Comparison of ENCODE assay signal across 16 cellular contexts in genomic region chr6:169386431-169387057, GRCh38.
DNase-seq lines count a peak whose midpoint lies in the region; ATAC-seq and TF ChIP-seq lines count a peak whose summit lies in the region.
"Had no signal": no experiment of that assay in that cellular context is flagged by ENCODE, and none has a peak within 500 bp of the region (broad histone marks: within the 10 kb centered on the region; RNA-seq: fewer than 3 reads in every experiment).

No MANE protein-coding gene starts in this region.

- H3K79me1 ChIP-seq in trophoblast cell (ENCODE audit: low read length): no peaks in the 10 kb centered on the region
- H3K79me1 ChIP-seq in mesendoderm (ENCODE audit: low read length): no peaks in the 10 kb centered on the region

- TF ChIP-seq CTCF in BJ (IDR thresholded peaks at IDR 0.05; ENCODE audit: insufficient read depth, low read depth, low read length): peak; percentile 17; the same call in 1 of the 2 replicates
- no peak for TF ChIP-seq CTCF in fibroblast of lung (conservative IDR thresholded peaks at IDR 0.05 in 1 of 2, IDR thresholded peaks at IDR 0.05 in 1 of 2; ENCODE audit: low read depth in 1 of 2, low read length in 2 of 2)

- H4K91ac ChIP-seq in trophoblast cell (ENCODE audit: low read depth, low read length): no peak overlapping the region

- no peak overlapping the region for H2BK120ac ChIP-seq in trophoblast cell (ENCODE audit: insufficient read depth, low read length, poor library complexity)
- H2BK120ac ChIP-seq in mesendoderm (ENCODE audit: low read depth, low read length): no peak overlapping the region

- no peaks in the 10 kb centered on the region for H4K20me1 ChIP-seq in fibroblast of lung (ENCODE audit: control insufficient read depth, extremely low read depth, insufficient read depth, low read length)
- H4K20me1 ChIP-seq: BLaER1 had no signal

- no CpG with 5 or more reads among the region's 20 CpGs for WGBS in trophoblast cell (ENCODE audit: extremely low coverage, insufficient coverage, insufficient read length)
- no CpG with 5 or more reads among the region's 20 CpGs for WGBS in mesendoderm (ENCODE audit: extremely low coverage, insufficient coverage, low lambda C conversion rate)

- no peak overlapping the region for H2BK5ac ChIP-seq in trophoblast cell (ENCODE audit: low read depth, low read length, poor library complexity)
- no peak overlapping the region for H2BK5ac ChIP-seq in mesendoderm (ENCODE audit: low read length)

- H3K79me2 ChIP-seq in fibroblast of lung (ENCODE audit: control insufficient read depth, insufficient read depth, low read length) (no peaks in the 10 kb centered on the region), trophoblast cell (ENCODE audit: control insufficient read depth, insufficient read depth, low read length, poor library complexity) (no peaks in the 10 kb centered on the region), mesendoderm (ENCODE audit: control insufficient read depth, insufficient read depth, low read length) (no peaks in the 10 kb centered on the region)

- H4K8ac ChIP-seq in trophoblast cell (ENCODE audit: low read depth, low read length): no peak overlapping the region
- no peak overlapping the region for H4K8ac ChIP-seq in mesendoderm (ENCODE audit: low read depth, low read length)

- H3K4me3 ChIP-seq in BJ (ENCODE audit: low read depth, low read length): no peak overlapping the region
- peak overlapping the region; percentile 70 for H3K4me3 ChIP-seq in SK-N-MC
- peak overlapping the region in 1 of 4 experiments; percentile 5 for H3K4me3 ChIP-seq in fibroblast of lung (replicated peaks in 1 of 4; ENCODE audit: control extremely low read depth in 1 of 4, insufficient read depth in 1 of 4, low read depth in 3 of 4, low read length in 4 of 4)
- H3K4me3 ChIP-seq in trophoblast cell (ENCODE audit: low read depth, low read length): no peak overlapping the region
- H3K4me3 ChIP-seq in mesendoderm (ENCODE audit: low read length): no peak overlapping the region
- H3K4me3 ChIP-seq: BLaER1, sigmoid colon had no signal

- CTCF ChIA-PET in BJ (lab: Yijun Ruan, JAX): interaction anchor here (0.8 kb wide), 1 partner anchor 453 kb away, joined by 3 read pairs; no protein-coding TSS in a partner anchor

- H3K18ac ChIP-seq in trophoblast cell (ENCODE audit: low read length) (no peak overlapping the region), mesendoderm (ENCODE audit: low read length) (no peak overlapping the region)

- peak; percentile 77 for DNase-seq in BJ (ENCODE audit: low read depth)
- DNase-seq in SK-N-MC (ENCODE audit: low read depth, low spot score): peak; percentile 75
- DNase-seq in fibroblast of lung (ENCODE audit: low read depth in 2 of 2): peak in 1 of 2 donors; percentile 13
- peak; percentile 40 to 61 for DNase-seq in trophoblast cell
- DNase-seq in NCI-H2196 treated with DMSO at 0.1 percent for 48 hours (lab: John Stamatoyannopoulos, UW; ENCODE audit: unreplicated experiment): no peak
- no peak for DNase-seq in activated naive CD4-positive, alpha-beta T cell treated with anti-CD3 and anti-CD28 coated beads, Interleukin-2, amount 50 U/mL, for 16 hours
- DNase-seq in mesendoderm: no peak
- DNase-seq: activated gamma-delta T cell, DMS 273 treated with DMSO at 0.1 percent for 48 hours, Kasumi-1, naive B cell, NCI-H187, sigmoid colon had no signal

- H2BK12ac ChIP-seq in trophoblast cell (ENCODE audit: low read length): no peak overlapping the region

- H3K4me1 ChIP-seq in fibroblast of lung (ENCODE audit: control insufficient read depth, extremely low read depth, insufficient read depth, low read length) (no peaks in the 10 kb centered on the region), trophoblast cell (ENCODE audit: control insufficient read depth in 1 of 2, insufficient read depth in 2 of 2, low read length in 2 of 2) (no peaks in the 10 kb centered on the region), mesendoderm (ENCODE audit: control insufficient read depth, low read depth, low read length) (no peaks in the 10 kb centered on the region)

- no peak overlapping the region for H4K12ac ChIP-seq in trophoblast cell (ENCODE audit: low read depth, low read length)

- H3K27me3 ChIP-seq in BJ (ENCODE audit: control insufficient read depth, insufficient read depth, low read length): no peaks in the 10 kb centered on the region
- H3K27me3 ChIP-seq in fibroblast of lung (ENCODE audit: control insufficient read depth, insufficient read depth, low read length): no peaks in the 10 kb centered on the region
- no peaks in the 10 kb centered on the region for H3K27me3 ChIP-seq in trophoblast cell (ENCODE audit: insufficient read depth, low read length)
- H3K27me3 ChIP-seq in mesendoderm (ENCODE audit: insufficient read depth, low read length, poor library complexity): no peaks in the 10 kb centered on the region
- H3K27me3 ChIP-seq: BLaER1, sigmoid colon had no signal

- H4K5ac ChIP-seq in mesendoderm (ENCODE audit: low read length): no peak overlapping the region

- no peak overlapping the region for H3K23ac ChIP-seq in trophoblast cell (ENCODE audit: low read length)
- no peak overlapping the region for H3K23ac ChIP-seq in mesendoderm (ENCODE audit: low read length)

- H3K14ac ChIP-seq in trophoblast cell (ENCODE audit: low read length): no peak overlapping the region

- no peak overlapping the region for H3K56ac ChIP-seq in mesendoderm (ENCODE audit: low read length)

- H3K27ac ChIP-seq in SK-N-MC (peak overlapping the region; percentile 96), fibroblast of lung (ENCODE audit: insufficient read depth, low read length) (no peak overlapping the region), trophoblast cell (ENCODE audit: low read depth, low read length) (no peak overlapping the region), mesendoderm (ENCODE audit: low read depth, low read length) (no peak overlapping the region)
- H3K27ac ChIP-seq: BLaER1, sigmoid colon had no signal

- no peaks in the 10 kb centered on the region for H3K36me3 ChIP-seq in BJ (ENCODE audit: control insufficient read depth, insufficient read depth, low read length)
- no peaks in the 10 kb centered on the region for H3K36me3 ChIP-seq in SK-N-MC (ENCODE audit: insufficient read depth, low read length)
- no peaks in the 10 kb centered on the region for H3K36me3 ChIP-seq in fibroblast of lung (ENCODE audit: control insufficient read depth, insufficient read depth, low read length)
- H3K36me3 ChIP-seq in trophoblast cell (ENCODE audit: control insufficient read depth in 1 of 2, insufficient read depth in 2 of 2, low read length in 2 of 2): peaks cover 0 to 2% of the 10 kb centered on the region in 2 experiments
- no peaks in the 10 kb centered on the region for H3K36me3 ChIP-seq in mesendoderm (ENCODE audit: control insufficient read depth, insufficient read depth, low read length)
- H3K36me3 ChIP-seq: sigmoid colon had no signal

- peak overlapping the region; percentile 74 for H3K9ac ChIP-seq in SK-N-MC (ENCODE audit: insufficient read length)
- no peak overlapping the region for H3K9ac ChIP-seq in fibroblast of lung (ENCODE audit: insufficient read depth, low read length)
- no peak overlapping the region for H3K9ac ChIP-seq in trophoblast cell (ENCODE audit: low read length)
- H3K9ac ChIP-seq in mesendoderm (ENCODE audit: low read length): no peak overlapping the region
- H3K9ac ChIP-seq: BLaER1 had no signal

- H2AFZ ChIP-seq in fibroblast of lung (ENCODE audit: low read length): peak overlapping the region; percentile 58
- H2AFZ ChIP-seq in trophoblast cell (ENCODE audit: insufficient read depth, low read length, poor library complexity): no peak overlapping the region

- no peak for ATAC-seq in HG03442 (IDR thresholded peaks at IDR 0.05; ENCODE audit: unreplicated experiment)
- ATAC-seq: stimulated activated effector memory CD8-positive, alpha-beta T cell treated with anti-CD3 and anti-CD28 coated beads, Interleukin-12 subunit alpha, Interleukin-12 subunit beta, amount 100 ng/mL, for 72 hours had no signal

- POLR2A ChIA-PET in BJ (lab: Charles Lee): no interaction called here

- H3K4ac ChIP-seq in trophoblast cell (ENCODE audit: low read depth, low read length) (no peak overlapping the region), mesendoderm (ENCODE audit: low read depth, low read length) (no peak overlapping the region)

- H2AK5ac ChIP-seq in trophoblast cell (ENCODE audit: low read length) (no peak overlapping the region), mesendoderm (ENCODE audit: low read length) (no peak overlapping the region)

- no peak overlapping the region for H2BK15ac ChIP-seq in mesendoderm (replicated peaks; ENCODE audit: low read depth)

- H3K4me2 ChIP-seq in fibroblast of lung (ENCODE audit: extremely low read depth, insufficient read depth, low read length): peak overlapping the region; percentile 44
- H3K4me2 ChIP-seq in trophoblast cell (ENCODE audit: low read length): no peak overlapping the region
- no peak overlapping the region for H3K4me2 ChIP-seq in mesendoderm (ENCODE audit: low read length)
- H3K4me2 ChIP-seq: BLaER1 had no signal

- H3K9me3 ChIP-seq in SK-N-MC (ENCODE audit: low read depth, low read length) (no peaks in the 10 kb centered on the region), fibroblast of lung (ENCODE audit: control insufficient read depth, insufficient read depth, low read depth, low read length) (no peaks in the 10 kb centered on the region), trophoblast cell (ENCODE audit: insufficient read depth, low read depth, low read length) (peaks cover 13% of the 10 kb centered on the region)

Comparison
In these comparisons a context has a peak if more than half of its experiments do, and no peak if none do; other contexts are left out.
1. DNase-seq: peak in BJ (single experiment), SK-N-MC (single experiment) and trophoblast cell (2 of 2); none in NCI-H2196 treated with DMSO at 0.1 percent for 48 hours (single experiment), activated naive CD4-positive, alpha-beta T cell treated with anti-CD3 and anti-CD28 coated beads, Interleukin-2, amount 50 U/mL, for 16 hours (single experiment) and mesendoderm (single experiment).